In the genomic region with DNA sequence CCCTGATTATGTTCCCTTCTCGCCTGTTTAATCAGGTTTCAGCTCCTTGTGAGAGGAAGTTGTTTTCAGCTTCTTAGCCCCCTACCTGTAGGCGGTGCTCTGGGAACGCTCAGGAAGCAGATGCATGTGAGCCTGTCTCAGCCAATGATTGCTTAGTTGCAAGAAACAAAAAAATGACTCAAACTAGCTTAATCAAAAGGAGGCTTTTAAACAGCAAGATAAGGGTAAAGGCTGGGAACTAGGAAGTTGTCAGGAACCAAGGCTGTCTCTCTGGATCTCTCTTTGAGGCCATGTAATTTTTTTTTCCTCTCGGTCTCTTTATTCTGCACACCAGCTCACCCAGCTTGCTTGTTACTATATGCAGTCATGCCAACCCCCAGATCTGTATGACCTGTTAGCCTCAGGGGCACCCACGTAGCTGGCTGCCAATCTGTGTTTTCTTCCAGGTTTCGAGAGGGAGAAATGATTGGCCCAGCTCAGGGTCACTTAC, we compare ENCODE assay signal across 8 cellular contexts.
DNase-seq lines count a peak whose midpoint lies in the region; TF ChIP-seq lines count a peak whose summit lies in the region.

No MANE protein-coding gene starts in this region.

- CTCF ChIA-PET in HEK293 (lab: Yijun Ruan, JAX) = interaction anchor here (0.6 to 1.6 kb wide), 9 partner anchors 9 to 1399 kb away, joined by 3 to 8 read pairs (median 3); no protein-coding TSS in a partner anchor

- no peaks in the 10 kb centered on the region for H3K9me3 ChIP-seq in HEK293 (ENCODE audit: control insufficient read depth, insufficient read depth, low read depth, low read length)
- H3K9me3 ChIP-seq in thyroid gland = no peaks in the 10 kb centered on the region

- H3K9me3 Mint-ChIP-seq in activated CD4-positive, alpha-beta T cell treated with anti-CD3 and anti-CD28 coated beads, Interleukin-2, amount 10 ng/mL, durations not matched to agents 24 days and 14 days = no peaks in the 10 kb centered on the region

- H3K36me3 ChIP-seq in HEK293 (ENCODE audit: control insufficient read depth in 2 of 2, insufficient read depth in 1 of 2, low read length in 2 of 2) = peaks cover 0 to 12% of the 10 kb centered on the region in 2 experiments; a peak in 1 of 3 replicates
- peaks cover 8 to 10% of the 10 kb centered on the region in 2 donors for H3K36me3 ChIP-seq in thyroid gland

- no peak for TF ChIP-seq POLR2A in thyroid gland (IDR thresholded peaks at IDR 0.05)

- H3K4me3 ChIP-seq in HEK293 (ENCODE audit: low read depth, low read length) (no peak overlapping the region), fibroblast of villous mesenchyme (ENCODE audit: low read depth, low read length) (no peak overlapping the region), thyroid gland (replicated peaks in 1 of 3) (no peak overlapping the region)

- H3K36me3 Mint-ChIP-seq in activated CD4-positive, alpha-beta T cell treated with anti-CD3 and anti-CD28 coated beads, Interleukin-2, amount 10 ng/mL, durations not matched to agents 24 days and 14 days (ENCODE audit: low read depth) = peaks cover 33% of the 10 kb centered on the region

- TF ChIP-seq CTCF in HEK293 (tag by site-specific recombination; IDR thresholded peaks at IDR 0.05) (peak; percentile 8; the same call in 1 of the 2 replicates), fibroblast of villous mesenchyme (IDR thresholded peaks at IDR 0.05; ENCODE audit: insufficient read depth, low read depth, low read length) (peak; percentile 78), thyroid gland (IDR thresholded peaks at IDR 0.05) (no peak)

- H3K27ac ChIP-seq in HEK293 (ENCODE audit: extremely low read depth, low read depth, low read length) (no peak overlapping the region), thyroid gland (no peak overlapping the region)

- H3K4me3 Mint-ChIP-seq in activated CD4-positive, alpha-beta T cell treated with anti-CD3 and anti-CD28 coated beads, Interleukin-2, amount 10 ng/mL, durations not matched to agents 24 days and 14 days = no peak overlapping the region

- WGBS in thyroid gland, 2 donors = 81 to 83% methylated on average over 6 of the region's 6 CpGs

- H3K27me3 Mint-ChIP-seq in activated CD4-positive, alpha-beta T cell treated with anti-CD3 and anti-CD28 coated beads, Interleukin-2, amount 10 ng/mL, durations not matched to agents 24 days and 14 days = no peaks in the 10 kb centered on the region

- intact Hi-C loops in activated CD4-positive, alpha-beta T cell treated with anti-CD3 and anti-CD28 coated beads, Interleukin-2, amount 10 ng/mL, durations not matched to agents 24 days and 14 days (cut with micrococcal nuclease) = loop anchor here (2.0 to 5.0 kb wide), 2 partner anchors 21 to 713 kb away; partner anchors contain the start of gene TLR10
- intact Hi-C loops in thyroid gland (cut with DNase I) = loop anchor here (10.0 kb wide), 2 partner anchors 105 to 665 kb away; no protein-coding TSS in a partner anchor

- DNase-seq in AG08396 (ENCODE audit: low spot score) = peak; percentile 24
- peak; percentile 82 for DNase-seq in activated CD4-positive, alpha-beta T cell treated with anti-CD3 and anti-CD28 coated beads, Interleukin-2, amount 10 ng/mL, durations not matched to agents 24 days and 14 days
- DNase-seq in fibroblast of villous mesenchyme (ENCODE audit: low read depth) = peak; percentile 94
- DNase-seq in putamen (ENCODE audit: low spot score) = peak; percentile 50
- DNase-seq in thyroid gland = no peak
- no peak for DNase-seq in ACHN
- no peak for DNase-seq in NAMALWA (ENCODE audit: low spot score)

- H3K27me3 ChIP-seq in thyroid gland = no peaks in the 10 kb centered on the region

- in situ Hi-C loops in ACHN (cut with HindIII; ENCODE audit: low pct_ligation_motif_present, low pct_unique_long_range_greater_than_20kb, low sequenced_read_pairs) = no loop called here

- no peak overlapping the region for H3K27ac Mint-ChIP-seq in activated CD4-positive, alpha-beta T cell treated with anti-CD3 and anti-CD28 coated beads, Interleukin-2, amount 10 ng/mL, durations not matched to agents 24 days and 14 days

- POLR2A ChIA-PET in HEK293 (lab: Yijun Ruan, JAX) = interaction anchor here (0.5 kb wide), 1 partner anchor 86 kb away, joined by 3 read pairs; no protein-coding TSS in a partner anchor

- peaks cover 16% of the 10 kb centered on the region for H3K4me1 Mint-ChIP-seq in activated CD4-positive, alpha-beta T cell treated with anti-CD3 and anti-CD28 coated beads, Interleukin-2, amount 10 ng/mL, durations not matched to agents 24 days and 14 days

- H3K4me1 ChIP-seq in HEK293 (ENCODE audit: control insufficient read depth, insufficient read depth, low read length) = no peaks in the 10 kb centered on the region
- peaks cover 0 to 6% of the 10 kb centered on the region in 2 donors for H3K4me1 ChIP-seq in thyroid gland

TF ChIP-seq in HEK293, 187 proteins besides CTCF, POLR2A, EP300 and RAD21:
- peak; percentile 20; the same call in 1 of the 2 replicates for TF ChIP-seq ZNF654 (tag by site-specific recombination; IDR thresholded peaks at IDR 0.05; ENCODE audit: low read depth)
- no peak for TF ChIP-seq ATF2 (tag by site-specific recombination; IDR thresholded peaks at IDR 0.05; ENCODE audit: low read depth)

Comparison
In these comparisons a context has a peak if more than half of its experiments do, and no peak if none do; other contexts are left out.
1. DNase-seq: peak in AG08396 (single experiment), activated CD4-positive, alpha-beta T cell treated with anti-CD3 and anti-CD28 coated beads, Interleukin-2, amount 10 ng/mL, durations not matched to agents 24 days and 14 days (single experiment), fibroblast of villous mesenchyme (single experiment) and putamen (single experiment); none in thyroid gland (0 of 2), ACHN (single experiment) and NAMALWA (single experiment).
2. CTCF ChIP-seq: peak in HEK293 (single experiment) and fibroblast of villous mesenchyme (single experiment); none in thyroid gland (0 of 6).